In the genomic region with DNA sequence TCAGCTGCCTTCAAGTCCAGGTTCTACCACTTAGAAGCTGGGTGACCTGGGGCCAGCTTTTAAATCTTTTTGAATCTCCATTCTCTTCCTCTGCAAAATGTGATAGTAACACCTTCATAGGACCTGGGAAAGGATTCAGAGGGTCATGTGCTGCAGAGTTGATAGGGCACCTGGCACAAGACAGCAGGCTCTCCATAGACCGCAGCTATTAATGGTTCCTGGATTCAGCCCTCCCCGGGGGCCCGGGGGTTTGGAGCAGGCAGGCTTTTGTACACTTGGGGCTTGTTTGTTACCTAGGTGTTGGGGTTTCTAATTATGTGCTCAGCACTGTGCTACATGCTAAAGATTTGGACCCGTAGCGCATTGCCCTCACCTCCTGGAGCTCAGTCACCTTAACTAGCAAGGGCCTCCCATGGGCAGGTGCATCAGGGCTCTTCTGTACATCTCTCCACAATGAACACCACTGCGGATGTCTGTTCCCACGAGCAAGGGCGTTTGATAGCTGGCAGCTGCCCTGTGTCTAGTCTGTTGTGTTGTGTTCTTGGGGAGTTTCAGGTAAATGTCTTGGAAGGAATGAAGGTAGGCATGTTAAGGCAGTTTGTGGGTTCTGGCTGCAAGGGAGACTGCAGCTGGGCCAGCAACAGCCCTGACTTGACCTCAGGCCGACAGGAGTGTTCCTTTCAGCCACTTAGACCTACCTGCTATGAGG, we compare ENCODE assay signal across 9 cellular contexts. TPM values are rescaled to one million over a fixed set of nuclear protein-coding genes. Genes with fewer than 3 reads are reported as not detected.
DNase-seq lines count a peak whose midpoint lies in the region; ATAC-seq and TF ChIP-seq lines count a peak whose summit lies in the region.
"Had no signal": no experiment of that assay in that cellular context is flagged by ENCODE, and none has a peak within 500 bp of the region (broad histone marks: within the 10 kb centered on the region; RNA-seq: fewer than 3 reads in every experiment).

No MANE protein-coding gene starts in this region.

- H3K9me3 Mint-ChIP-seq in activated CD8-positive, alpha-beta memory T cell treated with anti-CD3 and anti-CD28 coated beads, Interleukin-2, amount 10 ng/mL, durations not matched to agents 7 days and 5 days (ENCODE audit: low read depth), result no peaks in the 10 kb centered on the region
- H3K9me3 Mint-ChIP-seq in brain, result peaks cover 0 to 3% (median 3%) of the 10 kb centered on the region in 5 experiments

- H3K27ac Mint-ChIP-seq in activated CD8-positive, alpha-beta memory T cell treated with anti-CD3 and anti-CD28 coated beads, Interleukin-2, amount 10 ng/mL, durations not matched to agents 7 days and 5 days, result peak overlapping the region; percentile 86
- peak overlapping the region; percentile 81 to 97 (median 93) for H3K27ac Mint-ChIP-seq in brain

- H3K4me1 Mint-ChIP-seq in activated CD8-positive, alpha-beta memory T cell treated with anti-CD3 and anti-CD28 coated beads, Interleukin-2, amount 10 ng/mL, durations not matched to agents 7 days and 5 days, result peaks cover 90% of the 10 kb centered on the region
- peaks cover 100% of the 10 kb centered on the region for H3K4me1 Mint-ChIP-seq in brain

- H3K4me3 ChIP-seq in lower lobe of right lung, result peak overlapping the region; percentile 21
- H3K4me3 ChIP-seq in tibial nerve, result peak overlapping the region in 1 of 4 donors; percentile 6
- H3K4me3 ChIP-seq: ovary had no signal

- H3K27me3 ChIP-seq in lower lobe of right lung (ENCODE audit: low read depth) (no peaks in the 10 kb centered on the region), tibial nerve (no peaks in the 10 kb centered on the region)
- H3K27me3 ChIP-seq: ovary had no signal

- WGBS in tibial nerve, 2 donors, result 44 to 66% methylated on average over 9 of the region's 9 CpGs

- CTCF ChIA-PET in activated CD8-positive, alpha-beta memory T cell treated with anti-CD3 and anti-CD28 coated beads, Interleukin-2, amount 10 ng/mL, durations not matched to agents 7 days and 5 days (lab: Charles Lee), result interaction anchor here (0.7 to 5.1 kb wide), 15 partner anchors 7 to 98 kb away, joined by 3 to 36 read pairs (median 4); partner anchors contain the start of gene POMT1

- H3K4me3 Mint-ChIP-seq in activated CD8-positive, alpha-beta memory T cell treated with anti-CD3 and anti-CD28 coated beads, Interleukin-2, amount 10 ng/mL, durations not matched to agents 7 days and 5 days, result peak overlapping the region; percentile 70
- peak overlapping the region; percentile 62 to 81 (median 75) for H3K4me3 Mint-ChIP-seq in brain

- TF ChIP-seq CTCF in brain (conservative IDR thresholded peaks at IDR 0.05), result no peak
- TF ChIP-seq CTCF in lower lobe of right lung (IDR thresholded peaks at IDR 0.05), result no peak
- TF ChIP-seq CTCF in tibial nerve (IDR thresholded peaks at IDR 0.05), result no peak

- H3K9me3 ChIP-seq in lower lobe of right lung (no peaks in the 10 kb centered on the region), tibial nerve (no peaks in the 10 kb centered on the region)
- H3K9me3 ChIP-seq: ovary had no signal

- H3K27ac ChIP-seq in lower lobe of right lung (peak overlapping the region; percentile 54), tibial nerve (peak overlapping the region; percentile 7 to 90 (median 67))

- H3K36me3 Mint-ChIP-seq in activated CD8-positive, alpha-beta memory T cell treated with anti-CD3 and anti-CD28 coated beads, Interleukin-2, amount 10 ng/mL, durations not matched to agents 7 days and 5 days, result peaks cover 21% of the 10 kb centered on the region
- peaks cover 31% of the 10 kb centered on the region for H3K36me3 Mint-ChIP-seq in brain

- no peak for DNase-seq in activated CD8-positive, alpha-beta memory T cell treated with anti-CD3 and anti-CD28 coated beads, Interleukin-2, amount 10 ng/mL, durations not matched to agents 7 days and 5 days
- DNase-seq in activated CD8-positive, alpha-beta memory T cell treated with anti-CD3 and anti-CD28 coated beads for 24 hours, result no peak
- no peak for DNase-seq in lower lobe of right lung
- DNase-seq in tibial nerve (ENCODE audit: low spot score in 2 of 2), result no peak
- DNase-seq in G401 (ENCODE audit: low spot score), result no peak
- no peak for DNase-seq in stimulated activated naive CD4-positive, alpha-beta T cell treated with Interleukin-2 at 50 U/mL for 16 hours (lab: John Stamatoyannopoulos, UW)
- DNase-seq in nucleus accumbens (lab: John Stamatoyannopoulos, UW), result no peak
- DNase-seq: ovary had no signal

- peaks cover 98% of the 10 kb centered on the region for H3K4me1 ChIP-seq in lower lobe of right lung
- peaks cover 0 to 100% (median 83%) of the 10 kb centered on the region in 4 donors for H3K4me1 ChIP-seq in tibial nerve

- intact Hi-C loops in lower lobe of right lung (cut with DNase I), result no loop called here

- TF ChIP-seq EP300 in tibial nerve (IDR thresholded peaks at IDR 0.05), result no peak

- no peak for ATAC-seq in activated CD8-positive, alpha-beta memory T cell treated with anti-CD3 and anti-CD28 coated beads, Interleukin-2, amount 10 ng/mL, durations not matched to agents 7 days and 5 days
- ATAC-seq in lower lobe of right lung, result no peak

- no peaks in the 10 kb centered on the region for H3K27me3 Mint-ChIP-seq in activated CD8-positive, alpha-beta memory T cell treated with anti-CD3 and anti-CD28 coated beads, Interleukin-2, amount 10 ng/mL, durations not matched to agents 7 days and 5 days
- H3K27me3 Mint-ChIP-seq in brain, result no peaks in the 10 kb centered on the region

- no peaks in the 10 kb centered on the region for H3K36me3 ChIP-seq in lower lobe of right lung
- no peaks in the 10 kb centered on the region for H3K36me3 ChIP-seq in tibial nerve
- H3K36me3 ChIP-seq: ovary had no signal

- no peak for TF ChIP-seq POLR2A in tibial nerve (IDR thresholded peaks at IDR 0.05)

- in situ Hi-C loops in G401 (cut with HindIII; ENCODE audit: low sequenced_read_pairs), result no loop called here

RNA-seq across cellular contexts. Expression of gene PRRC2B, which starts 12.1 kb away (rescaled TPM):
- total RNA-seq in activated CD8-positive, alpha-beta memory T cell treated with anti-CD3 and anti-CD28 coated beads, Interleukin-2, amount 10 ng/mL, durations not matched to agents 7 days and 5 days, result 100 to 1,000 TPM; 242 to 293 TPM
- 264 TPM for polyA plus RNA-seq in brain (ENCODE audit: insufficient read depth, low read depth, low replicate concordance)
- total RNA-seq in lower lobe of right lung (170 TPM), tibial nerve (100 to 1,000 TPM in 3 of 4 donors, 10 to 100 TPM in 1; 94.8 to 236 (median 174) TPM)
- total RNA-seq in G401 (2014; rRNA removed; shearing (Covaris generic)), result 48.4 and 51.2 TPM in 2 replicates
